Comparison of ENCODE assay signal across 15 cellular contexts in the genomic region with DNA sequence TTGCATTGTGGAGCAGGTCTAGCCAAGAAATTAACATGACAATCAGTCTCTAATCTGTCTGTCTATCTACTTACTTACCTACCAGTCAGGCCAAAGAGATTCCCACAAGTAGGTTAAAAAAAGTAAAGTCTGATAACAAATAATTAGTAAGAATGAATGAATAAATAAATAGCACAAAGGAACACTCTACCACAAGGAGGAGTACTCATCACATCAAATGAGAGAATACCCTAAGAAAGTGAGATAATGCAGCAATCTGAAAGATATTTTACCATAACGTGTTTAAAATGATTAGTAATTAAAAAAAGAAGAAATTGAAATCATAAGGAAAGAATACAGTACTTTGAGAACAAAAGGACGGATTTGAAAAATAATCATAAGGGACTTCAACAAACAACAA.
DNase-seq lines count a peak whose midpoint lies in the region; FAIRE-seq and TF ChIP-seq lines count a peak whose summit lies in the region.
"Had no signal": no experiment of that assay in that cellular context is flagged by ENCODE, and none has a peak within 500 bp of the region (broad histone marks: within the 10 kb centered on the region; RNA-seq: fewer than 3 reads in every experiment).

No MANE protein-coding gene starts in this region.

- H3K27me3 ChIP-seq in endothelial cell of umbilical vein (ENCODE audit: control insufficient read depth in 2 of 2, insufficient read depth in 2 of 2, low read length in 2 of 2) (no peaks in the 10 kb centered on the region), ovary (no peaks in the 10 kb centered on the region)
- H3K27me3 ChIP-seq: sigmoid colon, SJCRH30 had no signal

- CTCF ChIA-PET in endothelial cell of umbilical vein (lab: Charles Lee) = interaction anchor here (1.0 to 3.5 kb wide), 5 partner anchors 84 to 264 kb away, joined by 3 to 79 read pairs (median 4); a partner anchor contains a TSS

- 51 to 57% (median 51%) methylated on average over 2 of the region's 2 CpGs for WGBS in ovary, 3 donors

- H3K27ac ChIP-seq in C4-2B (no peak overlapping the region), endothelial cell of umbilical vein (ENCODE audit: insufficient read depth, low read depth, low read length) (no peak overlapping the region), ovary (no peak overlapping the region)
- H3K27ac ChIP-seq: sigmoid colon, SJCRH30 had no signal

- DNase-seq in LNCaP clone FGC (ENCODE audit: low read depth) (no peak), endothelial cell of umbilical vein (ENCODE audit: low read depth, low spot score) (peak; percentile 28), ovary (no peak), G401 (ENCODE audit: low spot score) (no peak), NOMO-1 treated with dmso at 0.1 percent for 144 hours (lab: John Stamatoyannopoulos, UW; ENCODE audit: unreplicated experiment) (no peak), COR-L47 (lab: John Stamatoyannopoulos, UW) (no peak)
- DNase-seq: activated T-cell treated with anti-CD3 and anti-CD28 coated beads, Interleukin-2, amount 50 U/mL, for 48 hours; DMS53; immature natural killer cell; NCI-H1436 treated with DMSO at 0.1 percent for 48 hours; NCI-H69; sigmoid colon; SJCRH30 had no signal

- peak; percentile 56 for TF ChIP-seq CTCF in C4-2B (conservative IDR thresholded peaks at IDR 0.05)
- TF ChIP-seq CTCF in LNCaP clone FGC (IDR thresholded peaks at IDR 0.05; ENCODE audit: control insufficient read depth, extremely low read depth, insufficient read depth) = peak; percentile 55
- peak in 1 of 2 donors; percentile 9 for TF ChIP-seq CTCF in endothelial cell of umbilical vein (IDR thresholded peaks at IDR 0.05; ENCODE audit: extremely low read depth in 1 of 2, insufficient read depth in 1 of 2, low read depth in 1 of 2, low read length in 2 of 2)
- TF ChIP-seq CTCF in ovary (IDR thresholded peaks at IDR 0.05) = peak in 2 of 3 donors; percentile 14 to 17

- no peak overlapping the region for H3K4me2 ChIP-seq in endothelial cell of umbilical vein (ENCODE audit: insufficient read depth, low read length)

- FAIRE-seq in endothelial cell of umbilical vein (lab: Jason Lieb, UNC) = no peak
- FAIRE-seq: GM12878 had no signal

- no peaks in the 10 kb centered on the region for H3K9me1 ChIP-seq in endothelial cell of umbilical vein (replicated peaks; ENCODE audit: control insufficient read depth, extremely low read depth, insufficient read depth, low read length)

- H3K9ac ChIP-seq in endothelial cell of umbilical vein (replicated peaks; ENCODE audit: extremely low read depth, insufficient read depth, low read length) = no peak overlapping the region

- H3K9me3 ChIP-seq in endothelial cell of umbilical vein (replicated peaks; ENCODE audit: control insufficient read depth, insufficient read depth, low read length) (no peaks in the 10 kb centered on the region), ovary (no peaks in the 10 kb centered on the region)
- H3K9me3 ChIP-seq: sigmoid colon, SJCRH30 had no signal

- no peak for TF ChIP-seq EP300 in ovary (IDR thresholded peaks at IDR 0.05)

- no peak overlapping the region for H2AFZ ChIP-seq in endothelial cell of umbilical vein (ENCODE audit: low read depth, low read length)

- dilution Hi-C loops in endothelial cell of umbilical vein (cut with MboI; ENCODE audit: extremely low pct_ligation_motif_present, low sequenced_read_pairs) = no loop called here

- TF ChIP-seq POLR2A in endothelial cell of umbilical vein (IDR thresholded peaks at IDR 0.05; ENCODE audit: low read depth, low read length) (no peak), ovary (IDR thresholded peaks at IDR 0.05) (no peak)

- in situ Hi-C loops in G401 (cut with HindIII; ENCODE audit: low sequenced_read_pairs) = no loop called here

- no peak overlapping the region for H3K4me3 ChIP-seq in LNCaP clone FGC (ENCODE audit: low read depth, low read length)
- no peak overlapping the region for H3K4me3 ChIP-seq in endothelial cell of umbilical vein (replicated peaks in 1 of 3; ENCODE audit: insufficient read depth in 1 of 3, low read depth in 1 of 3, low read length in 3 of 3)
- H3K4me3 ChIP-seq in ovary = no peak overlapping the region
- H3K4me3 ChIP-seq: GM12878, sigmoid colon, SJCRH30 had no signal

- no peaks in the 10 kb centered on the region for H3K4me1 ChIP-seq in endothelial cell of umbilical vein (ENCODE audit: control insufficient read depth, extremely low read depth, insufficient read depth, low read length)
- H3K4me1 ChIP-seq in ovary (ENCODE audit: insufficient read depth) = no peaks in the 10 kb centered on the region
- H3K4me1 ChIP-seq: sigmoid colon, SJCRH30 had no signal

- H4K20me1 ChIP-seq in endothelial cell of umbilical vein (replicated peaks; ENCODE audit: control insufficient read depth, extremely low read depth, insufficient read depth, low read length) = no peaks in the 10 kb centered on the region

- intact Hi-C loops in endothelial cell of umbilical vein (cut with micrococcal nuclease) = loop anchor here (1.0 to 2.0 kb wide), 2 partner anchors 255 to 263 kb away; a partner anchor contains a TSS
- intact Hi-C loops in ovary (cut with DNase I) = no loop called here

- no TSS peak for BruUV-seq in endothelial cell of umbilical vein (replicated peaks; lab: Mats Ljungman, UMichigan)

- H3K36me3 ChIP-seq in endothelial cell of umbilical vein (ENCODE audit: control insufficient read depth in 2 of 2, extremely low read depth in 1 of 2, insufficient read depth in 2 of 2, low read length in 2 of 2) = no peaks in the 10 kb centered on the region
- no peaks in the 10 kb centered on the region for H3K36me3 ChIP-seq in ovary
- H3K36me3 ChIP-seq: sigmoid colon, SJCRH30 had no signal

- POLR2A ChIA-PET in endothelial cell of umbilical vein (lab: Charles Lee) = no interaction called here

- no peaks in the 10 kb centered on the region for H3K79me2 ChIP-seq in endothelial cell of umbilical vein (ENCODE audit: control insufficient read depth, insufficient read depth, low read length)

TF ChIP-seq in endothelial cell of umbilical vein, 7 proteins besides CTCF, POLR2A, EP300 and RAD21:
- TF ChIP-seq FOS (IDR thresholded peaks at IDR 0.05; ENCODE audit: borderline replicate concordance, insufficient read depth, low read length) = no peak
- TF ChIP-seq EZH2 (IDR thresholded peaks at IDR 0.05; ENCODE audit: borderline replicate concordance, low read depth, low read length, severe bottlenecking) = no peak
- TF ChIP-seq, protein P1, sequence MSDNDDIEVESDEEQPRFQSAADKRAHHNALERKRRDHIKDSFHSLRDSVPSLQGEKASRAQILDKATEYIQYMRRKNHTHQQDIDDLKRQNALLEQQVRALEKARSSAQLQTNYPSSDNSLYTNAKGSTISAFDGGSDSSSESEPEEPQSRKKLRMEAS (IDR thresholded peaks at IDR 0.05; ENCODE audit: insufficient read depth, insufficient read length) = no peak
- TF ChIP-seq GATA2 (IDR thresholded peaks at IDR 0.05; ENCODE audit: insufficient read depth, insufficient read length, low read depth, low read length) = no peak
- no peak for TF ChIP-seq MYC (IDR thresholded peaks at IDR 0.05; ENCODE audit: low read depth, low read length)
- no peak for TF ChIP-seq JUN (IDR thresholded peaks at IDR 0.05; ENCODE audit: borderline replicate concordance, insufficient read depth, insufficient read length, low read depth)
- TF ChIP-seq POLR2AphosphoS5 (IDR thresholded peaks at IDR 0.05; ENCODE audit: insufficient read depth, low read depth, low read length) = no peak
